ENCODE assay signal across 11 cellular contexts in genomic region chr14:42642787-42643186, GRCh38.
"Had no signal": no experiment of that assay in that cellular context is flagged by ENCODE, and none has a peak within 500 bp of the region (broad histone marks: within the 10 kb centered on the region; RNA-seq: fewer than 3 reads in every experiment).

No MANE protein-coding gene starts in this region.

- ATAC-seq: GM23338, HCT116 had no signal

- H3K4me2 ChIP-seq: GM23338 had no signal

- H3K4me1 ChIP-seq: HAP-1 had no signal

- H3K4me1 Mint-ChIP-seq: GM23338, H9 had no signal

- DNase-seq: GM23248, GOT3, H7, H9, HCEC 1CT, HFFc6 had no signal

- H3K9me3 ChIP-seq: HAP-1 had no signal

- H3K4me3 ChIP-seq: GM23248, GM23338, HAP-1 had no signal

- H3K4me3 Mint-ChIP-seq: GM23338, H9, HFFc6 had no signal

- H3K36me3 ChIP-seq: HAP-1 had no signal

- H3K27ac Mint-ChIP-seq: GM23338, H9, HFFc6 had no signal

- H2AFZ ChIP-seq: GM23248, GM23338 had no signal

- H3K9ac ChIP-seq: GM23248 had no signal

- FAIRE-seq: H1, H54 had no signal

- H3K27ac ChIP-seq: GM23248 had no signal
